In the genomic region with DNA sequence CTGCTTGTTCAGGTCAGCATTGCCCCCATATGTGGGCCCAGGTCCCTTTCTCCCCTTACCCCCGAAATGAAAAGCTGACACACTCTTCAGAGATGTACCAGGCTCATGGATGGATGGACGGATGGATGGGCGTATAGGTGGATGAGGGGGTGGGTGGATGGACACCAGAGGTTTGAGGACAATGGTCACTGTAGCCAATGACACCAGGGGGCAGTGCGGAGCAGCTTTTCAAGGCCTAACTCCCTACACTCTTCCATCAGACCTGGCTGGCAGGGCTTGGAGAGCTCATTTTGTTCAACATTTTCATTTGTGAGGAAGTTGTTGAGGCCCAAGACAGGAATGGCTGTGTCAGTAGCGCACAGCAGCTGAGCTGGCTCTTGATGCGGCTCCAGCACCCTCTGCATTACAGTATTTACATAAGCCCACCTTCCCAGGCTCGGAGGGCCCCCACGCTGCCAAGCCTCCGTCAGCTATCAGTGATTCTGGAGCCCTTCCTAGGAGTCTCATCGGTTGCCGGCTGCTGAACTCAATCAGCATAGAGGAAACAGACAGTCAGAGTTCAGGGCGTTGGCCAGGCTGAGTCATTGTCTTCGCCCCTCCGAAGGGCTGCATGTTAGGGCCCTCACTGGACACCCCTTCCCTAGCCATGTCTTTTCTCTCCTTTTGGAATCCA, we compare ENCODE assay signal across 8 cellular contexts. TPM values are rescaled to one million over a fixed set of nuclear protein-coding genes. Genes with fewer than 3 reads are reported as not detected.
DNase-seq lines count a peak whose midpoint lies in the region; FAIRE-seq and TF ChIP-seq lines count a peak whose summit lies in the region.

No MANE protein-coding gene starts in this region.

- intact Hi-C loops in MCF 10A (cut with micrococcal nuclease): loop anchor here (1.0 to 2.0 kb wide), 3 partner anchors 125 to 304 kb away; no protein-coding TSS in a partner anchor

- peak; percentile 17 for FAIRE-seq in islet of Langerhans (lab: Jason Lieb, UNC)

- no TSS peak for BruUV-seq in MCF 10A (replicated peaks; lab: Mats Ljungman, UMichigan)

- H3K27me3 Mint-ChIP-seq in MCF 10A (ENCODE audit: insufficient read depth, unreplicated experiment): no peaks in the 10 kb centered on the region

- DNase-seq in GM10266 (ENCODE audit: extremely low spot score) (peak; percentile 64), SW480 (ENCODE audit: low spot score) (peak; percentile 55), MCF 10A (ENCODE audit: unreplicated experiment) (peak; percentile 84), DMS79 treated with DMSO at 0.1 percent for 48 hours (lab: John Stamatoyannopoulos, UW) (no peak)
- DNase-seq in stimulated activated CD4-positive, alpha-beta T cell treated with anti-CD3 and anti-CD28 coated beads, Interleukin-15, amount 100 ng/mL, for 48 hours (ENCODE audit: low read depth in 2 of 2): peak; percentile 18 to 33

- H3K9me3 Mint-ChIP-seq in MCF 10A (ENCODE audit: unreplicated experiment): no peaks in the 10 kb centered on the region

- no peak overlapping the region for H3K27ac Mint-ChIP-seq in MCF 10A (ENCODE audit: low read depth, unreplicated experiment)

- H3K27ac ChIP-seq in 22Rv1: no peak overlapping the region

- H3K36me3 Mint-ChIP-seq in MCF 10A (ENCODE audit: insufficient read depth, unreplicated experiment): no peaks in the 10 kb centered on the region

- POLR2A ChIA-PET in MCF 10A (lab: Yijun Ruan, JAX): interaction anchor here (0.6 to 1.3 kb wide), 3 partner anchors 73 to 261 kb away, joined by 3 to 5 read pairs (median 3); a partner anchor contains a TSS

- H3K4me3 Mint-ChIP-seq in MCF 10A (ENCODE audit: unreplicated experiment): no peak overlapping the region

- CTCF ChIA-PET in MCF 10A (lab: Yijun Ruan, JAX): interaction anchor here (0.6 to 3.2 kb wide), 46 partner anchors 8 to 874 kb away, joined by 3 to 84 read pairs (median 4); a partner anchor contains a TSS

- peak; percentile 85 for TF ChIP-seq CTCF in 22Rv1 (IDR thresholded peaks at IDR 0.05)
- peak; percentile 76 for TF ChIP-seq CTCF in GM10266 (IDR thresholded peaks at IDR 0.05; ENCODE audit: control insufficient read depth, insufficient read depth, low read depth, missing control alignments)
- TF ChIP-seq CTCF in LNCAP (IDR thresholded peaks at IDR 0.05): peak; percentile 78
- peak; percentile 76 for TF ChIP-seq CTCF in MCF 10A (IDR thresholded peaks at IDR 0.05; ENCODE audit: unreplicated experiment)

- peaks cover 5% of the 10 kb centered on the region for H3K4me1 Mint-ChIP-seq in MCF 10A (ENCODE audit: insufficient read depth, unreplicated experiment)

RNA-seq across cellular contexts. Expression of a gene that starts 11.6 kb away (rescaled TPM):
- not detected in 2 replicates for total RNA-seq in MCF 10A (2022)

RNA-seq across cellular contexts. Expression of a gene that starts 46.1 kb away (rescaled TPM):
- total RNA-seq in MCF 10A (2022): not detected in 2 replicates

RNA-seq across cellular contexts. Expression of a gene that starts 57.4 kb away (rescaled TPM):
- not detected in 2 replicates for total RNA-seq in MCF 10A (2022)

RNA-seq across cellular contexts. Expression of a gene that starts 58.5 kb away (rescaled TPM):
- total RNA-seq in MCF 10A (2022): 25.2 and 39.4 TPM in 2 replicates
